ENCODE assay signal across 23 cellular contexts in genomic region chr4:169064281-169064680, GRCh38. TPM values are rescaled to one million over a fixed set of nuclear protein-coding genes. Genes with fewer than 3 reads are reported as not detected.
DNase-seq lines count a peak whose midpoint lies in the region; ATAC-seq, FAIRE-seq and TF ChIP-seq lines count a peak whose summit lies in the region.
"Had no signal": no experiment of that assay in that cellular context is flagged by ENCODE, and none has a peak within 500 bp of the region (broad histone marks: within the 10 kb centered on the region; RNA-seq: fewer than 3 reads in every experiment).

No MANE protein-coding gene starts in this region.

- H3K9me3 ChIP-seq in keratinocyte (ENCODE audit: control insufficient read depth, low read depth, low read length) = no peaks in the 10 kb centered on the region
- H3K9me3 ChIP-seq: A549, HAP-1 had no signal

- no peak overlapping the region for H3K4me2 ChIP-seq in keratinocyte (ENCODE audit: control insufficient read depth, extremely low read depth, insufficient read depth, low read depth, low read length)
- H3K4me2 ChIP-seq: A549 had no signal

- no peaks in the 10 kb centered on the region for H3K79me2 ChIP-seq in keratinocyte (ENCODE audit: control insufficient read depth, insufficient read depth, low read length)

- no peaks in the 10 kb centered on the region for H4K20me1 ChIP-seq in keratinocyte (ENCODE audit: control insufficient read depth, extremely low read depth, insufficient read depth, low read length)

- peak overlapping the region; percentile 30 for H2AFZ ChIP-seq in keratinocyte (ENCODE audit: control insufficient read depth, low read length)

- no peak overlapping the region for H3K9ac ChIP-seq in keratinocyte (ENCODE audit: control insufficient read depth, extremely low read depth, insufficient read depth, low read length)

- no peaks in the 10 kb centered on the region for H3K36me3 ChIP-seq in keratinocyte (ENCODE audit: control insufficient read depth in 2 of 2, extremely low read depth in 1 of 2, insufficient read depth in 2 of 2, low read length in 2 of 2)
- H3K36me3 ChIP-seq: HAP-1 had no signal

- peak; percentile 84 for FAIRE-seq in keratinocyte (lab: Jason Lieb, UNC)
- FAIRE-seq: A549 had no signal

- DNase-seq in AG10803 (ENCODE audit: low read depth) = peak; percentile 87
- DNase-seq in NCI-H446 (lab: John Stamatoyannopoulos, UW) = peak; percentile 37 to 74
- DNase-seq in keratinocyte (ENCODE audit: low read depth, low spot score) = peak; percentile 40
- DNase-seq in CD1c-positive myeloid dendritic cell (ENCODE audit: extremely low spot score) = no peak
- DNase-seq in DMS79 treated with DMSO at 0.1 percent for 48 hours (lab: John Stamatoyannopoulos, UW) = no peak
- DNase-seq in substantia nigra (lab: John Stamatoyannopoulos, UW) = no peak
- DNase-seq: DND-41, IMR-90, MM.1S, NCI-H1092, NCI-H1436 treated with DMSO at 0.1 percent for 48 hours, NCI-H2029 treated with DMSO at 0.1 percent for 48 hours, NCI-H2171 treated with DMSO at 0.1 percent for 48 hours, NCI-H510A, NCI-H82, SHP77 treated with DMSO at 0.1 percent for 48 hours had no signal

- TF ChIP-seq CTCF in AG10803 (conservative IDR thresholded peaks at IDR 0.05; ENCODE audit: low read length) (no peak), keratinocyte (optimal IDR thresholded peaks at IDR 0.05 in 1 of 3, IDR thresholded peaks at IDR 0.05 in 1 of 3, conservative IDR thresholded peaks at IDR 0.05 in 1 of 3; ENCODE audit: extremely low read depth in 1 of 3, insufficient read depth in 2 of 3, low read length in 3 of 3) (no peak)

- no peaks in the 10 kb centered on the region for H3K9me1 ChIP-seq in keratinocyte (ENCODE audit: control insufficient read depth, extremely low read depth, insufficient read depth, low read length)

- peak; percentile 13 for ATAC-seq in esophagus mucosa
- ATAC-seq in HG02981 (IDR thresholded peaks at IDR 0.05; ENCODE audit: unreplicated experiment) = no peak
- ATAC-seq: A549, SK-N-SH treated with all-trans-retinoic acid at 6 μM for 48 hours had no signal

- dilution Hi-C loops in keratinocyte (cut with MboI; ENCODE audit: extremely low pct_ligation_motif_present, low sequenced_read_pairs) = no loop called here

- H3K27ac ChIP-seq in keratinocyte (ENCODE audit: control insufficient read depth, insufficient read depth, low read length) (peak overlapping the region; percentile 24), substantia nigra (ENCODE audit: low read depth, low read length, poor library complexity, severe bottlenecking) (no peak overlapping the region)
- H3K27ac ChIP-seq: A549, C4-2B, HL-60 had no signal

- H3K4me3 ChIP-seq in AG10803 (ENCODE audit: low read length) = no peak overlapping the region
- no peak overlapping the region for H3K4me3 ChIP-seq in keratinocyte (ENCODE audit: control insufficient read depth in 2 of 3, extremely low read depth in 1 of 3, insufficient read depth in 2 of 3, low read depth in 1 of 3, low read length in 3 of 3)
- H3K4me3 ChIP-seq: A549, HAP-1 had no signal

- H3K4me1 ChIP-seq in keratinocyte (ENCODE audit: control insufficient read depth, extremely low read depth, insufficient read depth, low read length) = peaks cover 53% of the 10 kb centered on the region
- H3K4me1 ChIP-seq: HAP-1 had no signal

- H3K27me3 ChIP-seq in keratinocyte (ENCODE audit: control insufficient read depth, extremely low read depth, insufficient read depth, low read length) = no peaks in the 10 kb centered on the region

RNA-seq across cellular contexts. Expression of gene CBR4, which starts 54.2 kb away (rescaled TPM):
- total RNA-seq in esophagus mucosa = 11.6 TPM
- 5.3 to 9.1 TPM (median 6.3 TPM) in 3 replicates for polyA plus RNA-seq in keratinocyte
- polyA plus RNA-seq in keratinocyte (2011; ENCODE audit: low read depth) = 7.5 TPM
- polyA plus RNA-seq in keratinocyte (2011; cell fraction: cytosol; rRNA removed) = 3.5 and 5.4 TPM in 2 replicates
- polyA plus RNA-seq in keratinocyte (2011; cell fraction: nucleus; rRNA removed) = 10.9 and 12.9 TPM in 2 replicates
- polyA plus RNA-seq in keratinocyte (2012; ENCODE audit: low replicate concordance) = 7.5 and 9.4 TPM in 2 replicates
- polyA minus RNA-seq in keratinocyte = 3.3 to 10.6 TPM (median 4.0 TPM) in 3 replicates
- polyA minus RNA-seq in keratinocyte (2011; cell fraction: cytosol; rRNA and poly(A)+ RNA removed) = 5.2 TPM
- 8.5 and 14.3 TPM in 2 replicates for polyA minus RNA-seq in keratinocyte (2011; cell fraction: nucleus; rRNA and poly(A)+ RNA removed)

Comparison
In these comparisons a context has a peak if more than half of its experiments do, and no peak if none do; other contexts are left out.
1. DNase-seq: peak in AG10803 (single experiment), NCI-H446 (2 of 2) and keratinocyte (single experiment); none in CD1c-positive myeloid dendritic cell (single experiment), DMS79 treated with DMSO at 0.1 percent for 48 hours (single experiment) and substantia nigra (0 of 49).